Comparison of ENCODE assay signal across 9 cellular contexts in genomic region chr2:129233751-129234406, GRCh38.
DNase-seq lines count a peak whose midpoint lies in the region; ATAC-seq and TF ChIP-seq lines count a peak whose summit lies in the region.
"Had no signal": no experiment of that assay in that cellular context is flagged by ENCODE, and none has a peak within 500 bp of the region (broad histone marks: within the 10 kb centered on the region; RNA-seq: fewer than 3 reads in every experiment).

No MANE protein-coding gene starts in this region.

- no peak overlapping the region for H2BK120ac ChIP-seq in neuronal stem cell (ENCODE audit: low read depth, low read length)

- no peaks in the 10 kb centered on the region for H3K79me2 ChIP-seq in Loucy (ENCODE audit: insufficient read depth, low read length)

- H3K4me3 ChIP-seq in Loucy (ENCODE audit: low read length, poor library complexity, severe bottlenecking): no peak overlapping the region
- no peak overlapping the region for H3K4me3 ChIP-seq in neuronal stem cell (ENCODE audit: low read length in 2 of 2)

- no peak overlapping the region for H3K27ac ChIP-seq in neuronal stem cell (replicated peaks; ENCODE audit: low read length)

- peaks cover 0 to 5% of the 10 kb centered on the region in 2 donors for H3K9me3 Mint-ChIP-seq in activated naive CD4-positive, alpha-beta T cell treated with anti-CD3 and anti-CD28 coated beads, Interleukin-2, amount 50 U/mL, for 72 hours
- peaks cover 0 to 2% of the 10 kb centered on the region in 2 donors for H3K9me3 Mint-ChIP-seq in activated T-cell treated with anti-CD3 and anti-CD28 coated beads, Interleukin-2, amount 50 U/mL, for 72 hours

- no peaks in the 10 kb centered on the region for H4K20me1 ChIP-seq in Loucy (ENCODE audit: insufficient read depth, low read length, poor library complexity, severe bottlenecking)

- no peaks in the 10 kb centered on the region for H3K79me1 ChIP-seq in neuronal stem cell (ENCODE audit: low read depth, low read length)

- no peak overlapping the region for H3K14ac ChIP-seq in neuronal stem cell (ENCODE audit: low read length)

- H3K27ac Mint-ChIP-seq in activated naive CD4-positive, alpha-beta T cell treated with anti-CD3 and anti-CD28 coated beads, Interleukin-2, amount 50 U/mL, for 72 hours: no peak overlapping the region
- H3K27ac Mint-ChIP-seq in activated T-cell treated with anti-CD3 and anti-CD28 coated beads, Interleukin-2, amount 50 U/mL, for 72 hours: no peak overlapping the region

- WGBS in neuronal stem cell (ENCODE audit: extremely low coverage in 2 of 2, insufficient read length in 2 of 2, insufficient replicate concordance in 1 of 2), 2 donors: no CpG with 5 or more reads among the region's 6 CpGs

- DNase-seq in neuronal stem cell (ENCODE audit: low spot score): peak; percentile 6
- DNase-seq in activated naive CD4-positive, alpha-beta T cell treated with anti-CD3 and anti-CD28 coated beads, Interleukin-2, amount 50 U/mL, for 72 hours (ENCODE audit: low spot score in 2 of 2): no peak
- no peak for DNase-seq in activated T-cell treated with anti-CD3 and anti-CD28 coated beads, Interleukin-2, amount 50 U/mL, for 72 hours
- DNase-seq: activated effector memory CD4-positive, alpha-beta T cell treated with Interleukin-2 at 50 U/mL for 16 hours; NCI-H2029 treated with DMSO at 0.1 percent for 48 hours had no signal

- no peak overlapping the region for H4K8ac ChIP-seq in neuronal stem cell (ENCODE audit: low read depth, low read length)

- TF ChIP-seq CTCF in GM12873 (IDR thresholded peaks at IDR 0.05; ENCODE audit: insufficient read depth, low read depth, low read length, missing control alignments) (peak; percentile 23), Loucy (conservative IDR thresholded peaks at IDR 0.05; ENCODE audit: low read length) (peak; percentile 68)

- H2BK5ac ChIP-seq in neuronal stem cell (ENCODE audit: low read length): no peak overlapping the region

- ATAC-seq in esophagus mucosa (peak; percentile 65), HG02798 (IDR thresholded peaks at IDR 0.05; ENCODE audit: poor library complexity, unreplicated experiment) (no peak)
- no peak for ATAC-seq in activated naive CD4-positive, alpha-beta T cell treated with anti-CD3 and anti-CD28 coated beads, Interleukin-2, amount 50 U/mL, for 72 hours
- ATAC-seq in activated T-cell treated with anti-CD3 and anti-CD28 coated beads, Interleukin-2, amount 50 U/mL, for 72 hours (replicated peaks in 1 of 2): no peak

- no peak overlapping the region for H4K91ac ChIP-seq in neuronal stem cell (ENCODE audit: low read depth, low read length, poor library complexity)

- H3K4me3 Mint-ChIP-seq in activated T-cell treated with anti-CD3 and anti-CD28 coated beads, Interleukin-2, amount 50 U/mL, for 72 hours: no peak overlapping the region

- no peaks in the 10 kb centered on the region for H3K4me1 Mint-ChIP-seq in activated T-cell treated with anti-CD3 and anti-CD28 coated beads, Interleukin-2, amount 50 U/mL, for 72 hours (ENCODE audit: low read depth)

- peak overlapping the region; percentile 29; the same call in 1 of the 2 replicates for H2AFZ ChIP-seq in Loucy (ENCODE audit: low read length)
- no peak overlapping the region for H2AFZ ChIP-seq in neuronal stem cell (ENCODE audit: low read length)

- H3K36me3 ChIP-seq in Loucy (ENCODE audit: insufficient read depth, low read length) (no peaks in the 10 kb centered on the region), neuronal stem cell (replicated peaks in 1 of 2; ENCODE audit: control insufficient read depth in 2 of 2, insufficient read depth in 2 of 2, low read length in 2 of 2) (no peaks in the 10 kb centered on the region)

- no peak overlapping the region for H2AK5ac ChIP-seq in neuronal stem cell (ENCODE audit: low read depth, low read length)

- no peaks in the 10 kb centered on the region for H3K9me2 ChIP-seq in Loucy (replicated peaks; ENCODE audit: low read depth, low read length)

- no peak overlapping the region for H3K18ac ChIP-seq in neuronal stem cell (ENCODE audit: low read length)

- H3K27me3 Mint-ChIP-seq in activated T-cell treated with anti-CD3 and anti-CD28 coated beads, Interleukin-2, amount 50 U/mL, for 72 hours (ENCODE audit: low read depth): no peaks in the 10 kb centered on the region

- no peaks in the 10 kb centered on the region for H3K27me3 ChIP-seq in Loucy (ENCODE audit: insufficient read depth, low read length, poor library complexity, severe bottlenecking)
- no peaks in the 10 kb centered on the region for H3K27me3 ChIP-seq in neuronal stem cell (ENCODE audit: control insufficient read depth in 3 of 3, insufficient read depth in 3 of 3, low read depth in 1 of 3, low read length in 3 of 3)

- H3K9me3 ChIP-seq in Loucy (ENCODE audit: insufficient read depth, low read depth, low read length) (peaks cover 6% of the 10 kb centered on the region; the same call in 1 of the 2 replicates), neuronal stem cell (replicated peaks in 1 of 2; ENCODE audit: control insufficient read depth in 2 of 2, insufficient read depth in 1 of 2, low read depth in 1 of 2, low read length in 2 of 2) (no peaks in the 10 kb centered on the region)

- no peak overlapping the region for H2BK15ac ChIP-seq in neuronal stem cell (ENCODE audit: low read length)

- H3K4me1 ChIP-seq in Loucy (ENCODE audit: insufficient read depth, low read length, poor library complexity, severe bottlenecking): peaks cover 30% of the 10 kb centered on the region
- H3K4me1 ChIP-seq in neuronal stem cell (ENCODE audit: control insufficient read depth in 2 of 2, insufficient read depth in 1 of 2, low read depth in 1 of 2, low read length in 2 of 2): no peaks in the 10 kb centered on the region

- H3F3A ChIP-seq in Loucy (ENCODE audit: low read depth): no peaks in the 10 kb centered on the region

- H3K23ac ChIP-seq in neuronal stem cell (ENCODE audit: low read depth, low read length, poor library complexity): no peak overlapping the region

- no peak overlapping the region for H3K4ac ChIP-seq in neuronal stem cell (ENCODE audit: low read length)

- H3K9ac ChIP-seq in Loucy (ENCODE audit: low read depth, low read length, poor library complexity, severe bottlenecking) (peak overlapping the region; percentile 23), neuronal stem cell (ENCODE audit: low read depth, low read length, poor library complexity) (no peak overlapping the region)

- H3K36me3 Mint-ChIP-seq in activated naive CD4-positive, alpha-beta T cell treated with anti-CD3 and anti-CD28 coated beads, Interleukin-2, amount 50 U/mL, for 72 hours: no peaks in the 10 kb centered on the region
- H3K36me3 Mint-ChIP-seq in activated T-cell treated with anti-CD3 and anti-CD28 coated beads, Interleukin-2, amount 50 U/mL, for 72 hours (ENCODE audit: insufficient read depth in 2 of 2): no peaks in the 10 kb centered on the region

- no peak overlapping the region for H2BK12ac ChIP-seq in neuronal stem cell (ENCODE audit: low read length)

- H3K4me2 ChIP-seq in Loucy (ENCODE audit: low read depth, low read length, poor library complexity, severe bottlenecking): no peak overlapping the region
- no peak overlapping the region for H3K4me2 ChIP-seq in neuronal stem cell (ENCODE audit: insufficient read depth, low read length, poor library complexity, severe bottlenecking)
